ENCODE assay signal across 17 cellular contexts in the genomic region with DNA sequence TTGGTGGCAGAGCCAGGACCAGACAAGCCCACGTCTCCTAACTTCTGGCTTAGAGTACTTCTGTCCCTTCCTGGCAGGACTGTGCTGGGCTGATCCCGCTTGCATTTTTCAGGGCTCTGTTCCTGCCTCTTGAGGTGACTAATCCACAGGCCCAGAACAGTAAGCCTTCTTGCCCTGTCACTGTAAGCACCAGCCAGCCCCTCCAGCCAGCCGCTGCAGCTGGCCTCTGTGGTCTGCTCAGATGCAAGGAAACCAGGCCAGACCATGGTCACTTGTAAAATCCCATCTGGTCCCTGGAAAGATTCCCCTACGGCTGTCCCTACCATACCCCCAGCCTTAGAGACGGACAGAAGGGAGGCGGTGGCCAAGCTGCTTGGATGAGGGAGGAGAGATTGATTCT.
DNase-seq lines count a peak whose midpoint lies in the region; ATAC-seq, FAIRE-seq and TF ChIP-seq lines count a peak whose summit lies in the region.
"Had no signal": no experiment of that assay in that cellular context is flagged by ENCODE, and none has a peak within 500 bp of the region (broad histone marks: within the 10 kb centered on the region; RNA-seq: fewer than 3 reads in every experiment).

No MANE protein-coding gene starts in this region.

- H3K4me1 Mint-ChIP-seq in T-cell: no peaks in the 10 kb centered on the region
- H3K4me1 Mint-ChIP-seq: CD8-positive, alpha-beta memory T cell had no signal

- H3K27ac ChIP-seq in right cardiac atrium (ENCODE audit: low read length): no peak overlapping the region
- H3K27ac ChIP-seq: testis had no signal

- CTCF ChIA-PET in T-cell (lab: Charles Lee): no interaction called here

- peak; percentile 29 for DNase-seq in HCEC 1CT
- DNase-seq in bronchial epithelial cell (ENCODE audit: low read depth): peak; percentile 17
- peak in 2 of 3 donors; percentile 45 to 59 for DNase-seq in right cardiac atrium
- DNase-seq in skeletal muscle cell (ENCODE audit: low read depth): peak; percentile 36
- no peak for DNase-seq in T-helper 2 cell
- no peak for DNase-seq in T-cell
- no peak for DNase-seq in frontal cortex (ENCODE audit: low spot score in 2 of 2)
- DNase-seq: activated T-cell treated with anti-CD3 and anti-CD28 coated beads for 4 hours; amygdala; CD8-positive, alpha-beta memory T cell; NCI-H1436 treated with DMSO at 0.1 percent for 48 hours; NCI-H748 treated with DMSO at 0.1 percent for 48 hours; testis had no signal

- no peaks in the 10 kb centered on the region for H3K27me3 ChIP-seq in bronchial epithelial cell (ENCODE audit: control insufficient read depth, insufficient read depth, low read length)
- H3K27me3 ChIP-seq in right cardiac atrium (ENCODE audit: control insufficient read depth, insufficient read depth): no peaks in the 10 kb centered on the region
- H3K27me3 ChIP-seq: testis had no signal

- no peaks in the 10 kb centered on the region for H3K9me3 Mint-ChIP-seq in T-cell
- H3K9me3 Mint-ChIP-seq: CD8-positive, alpha-beta memory T cell; GM23338; WTC11 had no signal

- peaks cover 8 to 35% of the 10 kb centered on the region in 2 donors for H3K27me3 Mint-ChIP-seq in T-cell

- H3K27ac Mint-ChIP-seq in T-cell: no peak overlapping the region
- H3K27ac Mint-ChIP-seq: CD8-positive, alpha-beta memory T cell; WTC11 had no signal

- no peak overlapping the region for H3K4me3 Mint-ChIP-seq in T-cell
- H3K4me3 Mint-ChIP-seq: CD8-positive, alpha-beta memory T cell; GM23338; WTC11 had no signal

- H3K4me3 ChIP-seq in bronchial epithelial cell (ENCODE audit: low read depth, low read length) (no peak overlapping the region), right cardiac atrium (ENCODE audit: low read length) (no peak overlapping the region), skeletal muscle cell (ENCODE audit: low read depth, low read length) (no peak overlapping the region)
- H3K4me3 ChIP-seq: GM23338, skin epidermis, testis had no signal

- no peaks in the 10 kb centered on the region for H3K9me3 ChIP-seq in right cardiac atrium (ENCODE audit: control insufficient read depth, low read length)
- H3K9me3 ChIP-seq: testis had no signal

- H3K36me3 Mint-ChIP-seq in T-cell: no peaks in the 10 kb centered on the region
- H3K36me3 Mint-ChIP-seq: CD8-positive, alpha-beta memory T cell had no signal

- 67% methylated on average over 6 of the region's 6 CpGs for WGBS in right cardiac atrium

- H3K4me1 ChIP-seq in right cardiac atrium (ENCODE audit: control insufficient read depth, insufficient read depth, low read length): peaks cover 6% of the 10 kb centered on the region

- POLR2A ChIA-PET in T-cell (lab: Charles Lee): no interaction called here

- intact Hi-C loops in right cardiac atrium (cut with DNase I): no loop called here

- FAIRE-seq in bronchial epithelial cell (lab: Jason Lieb, UNC) (no peak), frontal cortex (lab: Jason Lieb, UNC) (no peak)

- H3K36me3 ChIP-seq in bronchial epithelial cell (ENCODE audit: control insufficient read depth, insufficient read depth, low read length): peaks cover 2% of the 10 kb centered on the region

- no peak for TF ChIP-seq CTCF in bronchial epithelial cell (IDR thresholded peaks at IDR 0.05; ENCODE audit: insufficient read depth, low read length, severe bottlenecking)

- ATAC-seq in right cardiac atrium: peak; percentile 55 to 79
- no peak for ATAC-seq in GM19035 (IDR thresholded peaks at IDR 0.05; ENCODE audit: unreplicated experiment)
- ATAC-seq in T-cell (replicated peaks in 1 of 4): no peak
- ATAC-seq: WTC11 had no signal

Comparison
In these comparisons a context has a peak if more than half of its experiments do, and no peak if none do; other contexts are left out.
1. DNase-seq: peak in HCEC 1CT (single experiment), bronchial epithelial cell (single experiment), right cardiac atrium (2 of 3) and skeletal muscle cell (single experiment); none in T-helper 2 cell (0 of 5), T-cell (0 of 34) and frontal cortex (0 of 2).
2. ATAC-seq: peak in right cardiac atrium (2 of 2); none in GM19035 (single experiment) and T-cell (0 of 4).